ENCODE assay signal across 11 cellular contexts in the genomic region with DNA sequence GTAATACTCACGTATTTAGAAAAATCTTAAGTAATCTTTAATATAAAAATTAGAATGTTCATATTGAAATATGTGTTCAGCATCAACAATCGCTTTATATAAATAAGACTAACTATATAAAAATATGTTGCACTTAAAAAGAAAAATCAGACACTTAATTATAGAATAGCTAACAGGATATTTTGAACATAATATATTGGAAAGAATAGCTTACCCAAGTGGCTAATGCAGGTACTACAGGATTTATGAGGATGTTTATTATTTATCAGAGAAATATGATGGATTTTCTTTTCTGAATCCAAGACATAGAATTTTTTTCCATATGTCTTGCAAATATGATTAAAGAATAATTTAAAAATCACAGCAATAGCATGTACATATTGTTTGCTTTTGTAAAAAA.
A peak's percentile ranks its signal among the peaks of the same experiment; 100 is the strongest.
DNase-seq lines count a peak whose midpoint lies in the region; ATAC-seq, FAIRE-seq and TF ChIP-seq lines count a peak whose summit lies in the region.
"Had no signal": no experiment of that assay in that cellular context is flagged by ENCODE, and none has a peak within 500 bp of the region (broad histone marks: within the 10 kb centered on the region; RNA-seq: fewer than 3 reads in every experiment).

No MANE protein-coding gene starts in this region.

- RAD21 ChIA-PET in HCT116 (lab: Charles Lee; ENCODE audit: low non-redundant PET in 1 of 2, low total read pairs in 2 of 2, uncharacterized antibody in 2 of 2, unreplicated experiment in 2 of 2) = no interaction called here

- H3K9me3 Mint-ChIP-seq in astrocyte (ENCODE audit: unreplicated experiment) (no peaks in the 10 kb centered on the region), mesothelial cell of epicardium (peaks cover under 1% of the 10 kb centered on the region)
- H3K9me3 Mint-ChIP-seq in activated T-cell treated with anti-CD3 and anti-CD28 coated beads, Interleukin-2, amount 50 U/mL, for 72 hours = peaks cover 3 to 7% of the 10 kb centered on the region in 2 donors

- no peaks in the 10 kb centered on the region for H3K4me1 Mint-ChIP-seq in astrocyte (ENCODE audit: low read depth, unreplicated experiment)
- H3K4me1 Mint-ChIP-seq in mesothelial cell of epicardium = no peaks in the 10 kb centered on the region
- no peaks in the 10 kb centered on the region for H3K4me1 Mint-ChIP-seq in activated T-cell treated with anti-CD3 and anti-CD28 coated beads, Interleukin-2, amount 50 U/mL, for 72 hours (ENCODE audit: low read depth)
- H3K4me1 Mint-ChIP-seq: central memory CD8-positive, alpha-beta T cell; memory B cell had no signal

- H3K27me3 Mint-ChIP-seq in astrocyte (ENCODE audit: low read depth, unreplicated experiment) (no peaks in the 10 kb centered on the region), mesothelial cell of epicardium (ENCODE audit: low read depth) (no peaks in the 10 kb centered on the region)
- no peaks in the 10 kb centered on the region for H3K27me3 Mint-ChIP-seq in activated T-cell treated with anti-CD3 and anti-CD28 coated beads, Interleukin-2, amount 50 U/mL, for 72 hours (ENCODE audit: low read depth)
- H3K27me3 Mint-ChIP-seq: central memory CD8-positive, alpha-beta T cell; memory B cell had no signal

- no peaks in the 10 kb centered on the region for H3K9me3 ChIP-seq in HCT116 (ENCODE audit: control insufficient read depth in 1 of 2, insufficient read depth in 1 of 2, low read depth in 1 of 2, low read length in 2 of 2)
- H3K9me3 ChIP-seq in astrocyte (ENCODE audit: insufficient read depth, low read depth, low read length) = no peaks in the 10 kb centered on the region

- TF ChIP-seq CTCF in HCT116 (IDR thresholded peaks at IDR 0.05 in 2 of 3, conservative IDR thresholded peaks at IDR 0.05 in 1 of 3; ENCODE audit: borderline replicate concordance in 1 of 3, insufficient read depth in 1 of 3, low read depth in 2 of 3, low read length in 2 of 3) = peak in 2 of 3 experiments; percentile 20 to 46; a peak in 3 of 6 replicates
- peak; percentile 3 for TF ChIP-seq CTCF in astrocyte (IDR thresholded peaks at IDR 0.05; ENCODE audit: insufficient read depth, low read depth, low read length)
- TF ChIP-seq CTCF in mesothelial cell of epicardium (IDR thresholded peaks at IDR 0.05; ENCODE audit: unreplicated experiment) = peak; percentile 77

- no peak for TF ChIP-seq RAD21 in HCT116 (IDR thresholded peaks at IDR 0.05; ENCODE audit: low read depth)

- H3K9ac ChIP-seq in HCT116 (ENCODE audit: low read length) (no peak overlapping the region), astrocyte (ENCODE audit: low read length) (no peak overlapping the region)

- H3K36me3 ChIP-seq in HCT116 (ENCODE audit: control insufficient read depth in 1 of 2, insufficient read depth in 2 of 2, low read length in 2 of 2) = no peaks in the 10 kb centered on the region
- no peaks in the 10 kb centered on the region for H3K36me3 ChIP-seq in astrocyte (ENCODE audit: insufficient read depth, low read length)

- H3K36me3 Mint-ChIP-seq in astrocyte (ENCODE audit: low read depth, unreplicated experiment) (no peaks in the 10 kb centered on the region), mesothelial cell of epicardium (no peaks in the 10 kb centered on the region)
- no peaks in the 10 kb centered on the region for H3K36me3 Mint-ChIP-seq in activated T-cell treated with anti-CD3 and anti-CD28 coated beads, Interleukin-2, amount 50 U/mL, for 72 hours (ENCODE audit: insufficient read depth in 2 of 2)
- H3K36me3 Mint-ChIP-seq: memory B cell had no signal

- H3K4me1 ChIP-seq in HCT116 (ENCODE audit: control insufficient read depth in 1 of 2, insufficient read depth in 2 of 2, low read length in 2 of 2) (no peaks in the 10 kb centered on the region), astrocyte (ENCODE audit: insufficient read depth, low read length) (no peaks in the 10 kb centered on the region)

- H4K20me1 ChIP-seq in HCT116 (ENCODE audit: insufficient read depth) (no peaks in the 10 kb centered on the region), astrocyte (ENCODE audit: insufficient read depth, low read length) (no peaks in the 10 kb centered on the region)

- CTCF ChIA-PET in HCT116 (lab: Charles Lee) = interaction anchor here (0.8 to 1.3 kb wide), 2 partner anchors 12 to 30 kb away, joined by 3 to 4 read pairs; no protein-coding TSS in a partner anchor

- FAIRE-seq in astrocyte (lab: Jason Lieb, UNC) = no peak

- H2AFZ ChIP-seq in HCT116 (ENCODE audit: low read depth, low read length, poor library complexity, severe bottlenecking) (no peak overlapping the region), astrocyte (ENCODE audit: low read depth, low read length) (no peak overlapping the region)

- H3K27me3 ChIP-seq in HCT116 (ENCODE audit: insufficient read depth, low read length) = no peaks in the 10 kb centered on the region
- H3K27me3 ChIP-seq in astrocyte (ENCODE audit: insufficient read depth, low read length) = no peaks in the 10 kb centered on the region

- POLR2A ChIA-PET in HCT116 (lab: Charles Lee) = no interaction called here

- no peak overlapping the region for H3K4me3 ChIP-seq in HCT116 (replicated peaks in 1 of 2; ENCODE audit: low read depth in 1 of 2, low read length in 2 of 2)
- no peak overlapping the region for H3K4me3 ChIP-seq in astrocyte (ENCODE audit: insufficient read depth, low read depth, low read length)

- no peak for ATAC-seq in HCT116
- ATAC-seq in activated T-cell treated with anti-CD3 and anti-CD28 coated beads, Interleukin-2, amount 50 U/mL, for 72 hours (replicated peaks in 1 of 2) = no peak
- ATAC-seq in HG02970 (IDR thresholded peaks at IDR 0.05; ENCODE audit: low FRiP score, unreplicated experiment) = no peak

- DNase-seq in DMS 273 (lab: John Stamatoyannopoulos, UW; ENCODE audit: unreplicated experiment) (peak; percentile 13), HCT116 (ENCODE audit: low read depth, low spot score) (no peak), astrocyte (ENCODE audit: low read depth) (no peak), mesothelial cell of epicardium (ENCODE audit: low spot score in 2 of 2, unreplicated experiment in 2 of 2) (no peak), H4 (ENCODE audit: low spot score) (no peak), NCI-H1436 (lab: John Stamatoyannopoulos, UW) (no peak)
- DNase-seq in activated T-cell treated with anti-CD3 and anti-CD28 coated beads, Interleukin-2, amount 50 U/mL, for 72 hours = no peak
- DNase-seq: NK-92 treated with Interleukin-12 subunit alpha and Interleukin-12 subunit beta, amount 100 ng/mL, for 24 hours had no signal

- no TSS peak for BruUV-seq in HCT116 (replicated peaks; lab: Mats Ljungman, UMichigan)

- no peaks in the 10 kb centered on the region for H3K79me2 ChIP-seq in HCT116 (ENCODE audit: insufficient read depth, low read length)
- no peaks in the 10 kb centered on the region for H3K79me2 ChIP-seq in astrocyte (ENCODE audit: insufficient read depth, low read length)

- intact Hi-C loops in HCT116 (cut with micrococcal nuclease) = no loop called here

- H3K27ac ChIP-seq in HCT116 (ENCODE audit: low read depth, low read length) (no peak overlapping the region), astrocyte (ENCODE audit: low read depth, low read length) (no peak overlapping the region)

- H3K27ac Mint-ChIP-seq in astrocyte (ENCODE audit: unreplicated experiment) = no peak overlapping the region
- H3K27ac Mint-ChIP-seq in mesothelial cell of epicardium = no peak overlapping the region
- no peak overlapping the region for H3K27ac Mint-ChIP-seq in activated T-cell treated with anti-CD3 and anti-CD28 coated beads, Interleukin-2, amount 50 U/mL, for 72 hours
- H3K27ac Mint-ChIP-seq: memory B cell had no signal

- no peak for TF ChIP-seq POLR2A in HCT116 (IDR thresholded peaks at IDR 0.05; ENCODE audit: borderline replicate concordance, extremely low read depth, insufficient read depth, insufficient read length)

- no peaks in the 10 kb centered on the region for H3K9me2 ChIP-seq in HCT116 (ENCODE audit: insufficient read depth)

- no peak overlapping the region for H3K4me2 ChIP-seq in HCT116 (ENCODE audit: low read length)
- no peak overlapping the region for H3K4me2 ChIP-seq in astrocyte (ENCODE audit: low read length)

- H3K4me3 Mint-ChIP-seq in astrocyte (ENCODE audit: unreplicated experiment) (no peak overlapping the region), mesothelial cell of epicardium (no peak overlapping the region)
- H3K4me3 Mint-ChIP-seq in activated T-cell treated with anti-CD3 and anti-CD28 coated beads, Interleukin-2, amount 50 U/mL, for 72 hours = no peak overlapping the region
- H3K4me3 Mint-ChIP-seq: central memory CD8-positive, alpha-beta T cell; memory B cell had no signal

TF ChIP-seq in HCT116, 20 proteins besides CTCF, POLR2A, EP300 and RAD21 (continues in another document):
- TF ChIP-seq, protein P1, sequence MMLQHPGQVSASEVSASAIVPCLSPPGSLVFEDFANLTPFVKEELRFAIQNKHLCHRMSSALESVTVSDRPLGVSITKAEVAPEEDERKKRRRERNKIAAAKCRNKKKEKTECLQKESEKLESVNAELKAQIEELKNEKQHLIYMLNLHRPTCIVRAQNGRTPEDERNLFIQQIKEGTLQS (IDR thresholded peaks at IDR 0.05) = no peak
- TF ChIP-seq, protein P2, sequence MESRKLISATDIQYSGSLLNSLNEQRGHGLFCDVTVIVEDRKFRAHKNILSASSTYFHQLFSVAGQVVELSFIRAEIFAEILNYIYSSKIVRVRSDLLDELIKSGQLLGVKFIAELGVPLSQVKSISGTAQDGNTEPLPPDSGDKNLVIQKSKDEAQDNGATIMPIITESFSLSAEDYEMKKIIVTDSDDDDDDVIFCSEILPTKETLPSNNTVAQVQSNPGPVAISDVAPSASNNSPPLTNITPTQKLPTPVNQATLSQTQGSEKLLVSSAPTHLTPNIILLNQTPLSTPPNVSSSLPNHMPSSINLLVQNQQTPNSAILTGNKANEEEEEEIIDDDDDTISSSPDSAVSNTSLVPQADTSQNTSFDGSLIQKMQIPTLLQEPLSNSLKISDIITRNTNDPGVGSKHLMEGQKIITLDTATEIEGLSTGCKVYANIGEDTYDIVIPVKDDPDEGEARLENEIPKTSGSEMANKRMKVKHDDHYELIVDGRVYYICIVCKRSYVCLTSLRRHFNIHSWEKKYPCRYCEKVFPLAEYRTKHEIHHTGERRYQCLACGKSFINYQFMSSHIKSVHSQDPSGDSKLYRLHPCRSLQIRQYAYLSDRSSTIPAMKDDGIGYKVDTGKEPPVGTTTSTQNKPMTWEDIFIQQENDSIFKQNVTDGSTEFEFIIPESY (IDR thresholded peaks at IDR 0.05; ENCODE audit: extremely low read depth, insufficient replicate concordance, low read length) = no peak
- TF ChIP-seq FOSL1 (IDR thresholded peaks at IDR 0.05; ENCODE audit: low read depth) = no peak
- TF ChIP-seq YY1 (IDR thresholded peaks at IDR 0.05; ENCODE audit: extremely low read depth, insufficient replicate concordance, low read depth, low read length) = no peak
- no peak for TF ChIP-seq CEBPB (IDR thresholded peaks at IDR 0.05; ENCODE audit: low read depth)
- no peak for TF ChIP-seq SRF (IDR thresholded peaks at IDR 0.05; ENCODE audit: low read depth)
- TF ChIP-seq SIN3A (IDR thresholded peaks at IDR 0.05; ENCODE audit: low read depth) = no peak
- no peak for TF ChIP-seq JUND (IDR thresholded peaks at IDR 0.05)
- TF ChIP-seq ZNF274 (IDR thresholded peaks at IDR 0.05; ENCODE audit: low read depth, low read length) = no peak
- no peak for TF ChIP-seq ZFX (IDR thresholded peaks at IDR 0.05)
- no peak for TF ChIP-seq TCF7L2 (IDR thresholded peaks at IDR 0.05; ENCODE audit: borderline replicate concordance, extremely low read depth, insufficient read depth, insufficient read length)

Comparison
In these comparisons a context has a peak if more than half of its experiments do, and no peak if none do; other contexts are left out.
1. CTCF ChIP-seq: peak in every context shown above with its lines; median percentile 77 in mesothelial cell of epicardium; 33 in HCT116; 3 in astrocyte.